In the genomic region with DNA sequence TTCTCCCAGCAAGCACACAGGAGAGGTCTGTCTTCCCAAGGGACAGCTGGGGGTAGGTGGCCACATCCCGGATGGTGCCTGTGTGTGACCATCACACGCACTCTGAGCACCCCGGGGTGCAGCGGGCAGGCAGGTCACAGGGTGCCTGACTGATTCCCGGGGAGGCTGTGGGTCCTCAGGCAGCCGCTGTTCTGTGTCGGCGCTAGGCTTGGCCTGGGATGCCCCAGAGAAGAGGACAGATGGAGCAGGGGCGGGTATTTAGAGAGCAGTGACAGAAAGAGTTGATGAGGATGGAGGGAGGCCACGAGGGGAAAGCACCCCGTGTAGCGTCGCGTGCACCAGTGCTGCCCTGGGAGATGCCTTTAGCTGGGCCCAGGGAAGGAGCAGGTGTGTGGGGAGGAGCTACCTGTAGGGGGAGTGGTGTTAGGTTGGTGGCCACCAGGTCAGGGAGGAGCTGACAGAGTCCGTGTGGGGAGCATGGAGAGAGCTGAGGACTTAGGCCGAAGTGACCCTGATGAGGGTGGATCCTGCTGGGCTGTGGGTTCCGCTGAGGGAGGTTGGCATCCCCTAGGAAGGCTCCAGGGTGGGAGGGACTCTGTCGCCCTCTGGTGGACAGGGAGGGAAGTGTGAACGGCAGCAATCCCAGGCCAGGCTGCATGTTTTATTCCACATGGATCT, we compare ENCODE assay signal across 12 cellular contexts. TPM values are rescaled to one million over a fixed set of nuclear protein-coding genes. Genes with fewer than 3 reads are reported as not detected.
DNase-seq lines count a peak whose midpoint lies in the region; ATAC-seq, FAIRE-seq and TF ChIP-seq lines count a peak whose summit lies in the region.
"Not testable (repeated sequence)": the region's sequence is repeated elsewhere in the genome, so short reads cannot be mapped to it uniquely, and the experiment has no call there.
"Had no signal": no experiment of that assay in that cellular context is flagged by ENCODE, and none has a peak within 500 bp of the region (broad histone marks: within the 10 kb centered on the region; RNA-seq: fewer than 3 reads in every experiment).

No MANE protein-coding gene starts in this region.

- FAIRE-seq in G401.6 (lab: Jason Lieb, UNC), result peak; percentile 45

- not testable (repeated sequence) for DNase-seq in AG04450 (ENCODE audit: low read depth, low spot score); Panc1 (ENCODE audit: low read depth, low spot score)
- DNase-seq in activated CD8-positive, alpha-beta memory T cell treated with anti-CD3 and anti-CD28 coated beads, Interleukin-2, amount 50 U/mL, for 48 hours, result peak; percentile 59
- DNase-seq in dermis blood vessel endothelial cell, result peak; percentile 57
- DNase-seq in hypothalamus (lab: John Stamatoyannopoulos, UW), result peak in 26 of 51 donors; percentile 4 to 71 (median 20)
- peak; percentile 7 for DNase-seq in stimulated activated CD4-positive, alpha-beta T cell treated with anti-CD3 and anti-CD28 coated beads, Interleukin-12 subunit alpha, Interleukin-12 subunit beta, amount 100 ng/mL, for 4 hours

- CTCF ChIA-PET in AG04450 (lab: Charles Lee); Panc1 (lab: Charles Lee): not testable (repeated sequence)

- intact Hi-C loops in Panc1 (cut with micrococcal nuclease; ENCODE audit: unreplicated experiment), result loop anchor here (10.0 kb wide), 1 partner anchor 62 kb away; no protein-coding TSS in a partner anchor

- not testable (repeated sequence) for ATAC-seq in Panc1

- not testable (repeated sequence) for TF ChIP-seq EP300 in Ishikawa (IDR thresholded peaks at IDR 0.05; ENCODE audit: borderline replicate concordance)

- 0 out of 2 replicates have a peak, but pooled peaks have one; percentile 7 for TF ChIP-seq RAD21 in Ishikawa (IDR thresholded peaks at IDR 0.05; ENCODE audit: low read depth)

- BruUV-seq in Panc1 (replicated peaks; lab: Mats Ljungman, UMichigan), result not testable (repeated sequence)

- not testable (repeated sequence) for H3K4me1 ChIP-seq in Panc1 (ENCODE audit: control insufficient read depth, insufficient read depth, low read length)

- not testable (repeated sequence) for H3K36me3 ChIP-seq in Panc1 (ENCODE audit: control insufficient read depth, insufficient read depth, low read length)

- H3K27ac ChIP-seq in AG04450 (ENCODE audit: low read depth, low read length); Panc1 (ENCODE audit: low read length): not testable (repeated sequence)

- POLR2A ChIA-PET in AG04450 (lab: Yijun Ruan, JAX); Panc1 (lab: Charles Lee): not testable (repeated sequence)

- TF ChIP-seq CTCF in AG04450 (IDR thresholded peaks at IDR 0.05; ENCODE audit: low read depth, low read length) (peak; percentile 36; the same call in 1 of the 2 replicates), Panc1 (IDR thresholded peaks at IDR 0.05) (peak; percentile 79)

- not testable (repeated sequence) for H3K27me3 ChIP-seq in AG04450 (ENCODE audit: control insufficient read depth, insufficient read depth, low read length); Panc1 (ENCODE audit: control insufficient read depth, insufficient read depth, low read length)

- not testable (repeated sequence) for H3K4me3 ChIP-seq in AG04450 (ENCODE audit: low read depth, low read length); Panc1 (ENCODE audit: low read depth in 2 of 2, low read length in 2 of 2)

- peaks cover 14% of the 10 kb centered on the region for H3K9me3 ChIP-seq in AG04450 (ENCODE audit: control insufficient read depth, insufficient read depth, low read length)
- not testable (repeated sequence) for H3K9me3 ChIP-seq in Panc1 (ENCODE audit: control insufficient read depth, insufficient read depth, low read depth, low read length)

- in situ Hi-C loops in Panc1 (cut with HindIII; ENCODE audit: low pct_unique_long_range_greater_than_20kb, low sequenced_read_pairs), result not testable (repeated sequence)

RNA-seq across cellular contexts. Expression of gene PSG1, which starts 22.5 kb away (rescaled TPM):
- 2.1 and 2.4 TPM in 2 replicates for polyA plus RNA-seq in AG04450 (2011; rRNA removed)
- 0.61 and 1.7 TPM in 2 replicates for polyA minus RNA-seq in AG04450 (2011; rRNA and poly(A)+ RNA removed)
- total RNA-seq in Panc1 (2021; ENCODE audit: unreplicated experiment), result not detected
- not detected for polyA plus RNA-seq in Panc1 (2012; ENCODE audit: insufficient read length)
- under 0.01 TPM in 1 of 2 replicates, not detected in the other for total RNA-seq in dermis blood vessel endothelial cell
- total RNA-seq: activated B cell treated with CpG ODN at 0.5 μM for 24 hours, liver had no signal
- polyA plus RNA-seq: hepatocyte, liver, neural cell had no signal
